8 cellular contexts compared by ENCODE assay signal in the genomic region with DNA sequence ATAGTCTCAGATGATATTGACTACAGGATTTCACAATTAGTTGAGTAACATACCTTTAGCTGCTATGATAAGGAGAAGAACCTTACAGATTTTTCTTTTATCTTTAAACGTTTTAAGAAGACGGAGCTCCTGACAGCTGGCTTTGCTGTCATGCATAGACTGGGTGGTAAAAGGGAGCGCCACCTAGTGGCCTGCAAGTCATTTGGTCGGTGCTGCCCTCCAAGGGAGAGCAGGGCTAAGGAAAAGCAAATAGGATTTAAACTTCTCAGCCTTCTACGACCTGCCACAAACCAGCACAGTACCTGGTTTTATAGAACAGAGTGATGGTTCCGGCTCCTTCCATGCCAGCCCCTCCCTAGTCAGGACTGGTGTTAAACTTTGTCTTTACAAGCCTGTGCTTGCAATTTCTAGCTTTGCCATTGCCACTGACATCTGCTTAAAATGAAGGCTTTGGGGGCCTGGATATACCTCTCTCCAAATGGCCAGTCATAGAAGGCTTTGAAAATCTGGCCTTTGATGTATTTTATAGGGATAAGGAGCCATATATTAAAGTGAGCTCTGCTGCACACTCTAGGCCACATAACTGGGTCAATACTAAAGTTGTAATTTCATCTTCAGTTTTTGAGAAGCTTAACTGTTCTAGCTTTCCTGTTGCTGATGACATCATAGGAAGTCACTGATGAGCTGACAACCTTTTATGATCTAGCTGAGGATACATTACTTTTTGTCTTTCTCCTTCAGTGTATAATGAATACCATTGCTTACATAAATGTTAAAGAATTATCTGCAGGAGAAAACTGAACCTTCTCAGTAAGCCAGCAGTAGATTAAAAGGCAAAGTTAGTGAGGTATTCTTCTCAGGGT. TPM values are rescaled to one million over a fixed set of nuclear protein-coding genes. Genes with fewer than 3 reads are reported as not detected.
DNase-seq lines count a peak whose midpoint lies in the region; ATAC-seq and TF ChIP-seq lines count a peak whose summit lies in the region.

No MANE protein-coding gene starts in this region.

- H3K4me1 Mint-ChIP-seq in GM23338 = peaks cover 12% of the 10 kb centered on the region

- H3K27me3 Mint-ChIP-seq in GM23338 (ENCODE audit: insufficient read depth, low read depth, poor library complexity) = no peaks in the 10 kb centered on the region

- H3K4me1 ChIP-seq in GM23338 (ENCODE audit: insufficient read depth) (peaks cover 3% of the 10 kb centered on the region), KMS-11 (ENCODE audit: low read depth, poor library complexity, severe bottlenecking) (no peaks in the 10 kb centered on the region), RWPE2 (ENCODE audit: insufficient read depth, poor library complexity, severe bottlenecking) (peaks cover 4% of the 10 kb centered on the region), cardiac muscle cell (ENCODE audit: low read depth) (peaks cover 28% of the 10 kb centered on the region)

- H3K4me3 ChIP-seq in GM06990 (replicated peaks; ENCODE audit: low read depth, low read length) (no peak overlapping the region), GM23338 (no peak overlapping the region), KMS-11 (IDR thresholded peaks at IDR 0.05; ENCODE audit: insufficient read depth, low read depth, low read length) (no peak overlapping the region), RWPE2 (ENCODE audit: severe bottlenecking) (no peak overlapping the region), cardiac muscle cell (no peak overlapping the region)

- H3K4me2 ChIP-seq in GM23338 = no peak overlapping the region
- no peak overlapping the region for H3K4me2 ChIP-seq in KMS-11

- H3K27ac Mint-ChIP-seq in GM23338 = no peak overlapping the region
- H3K27ac Mint-ChIP-seq in activated naive CD4-positive, alpha-beta T cell treated with anti-CD3 and anti-CD28 coated beads, Interleukin-2, amount 50 U/mL, for 72 hours = no peak overlapping the region

- H3K79me2 ChIP-seq in GM23338 (replicated peaks; ENCODE audit: insufficient read depth) (no peaks in the 10 kb centered on the region), KMS-11 (ENCODE audit: insufficient read depth, low read depth) (no peaks in the 10 kb centered on the region)

- H3K36me3 Mint-ChIP-seq in GM23338 (ENCODE audit: low read depth) = no peaks in the 10 kb centered on the region
- peaks cover 0 to 8% of the 10 kb centered on the region in 2 donors for H3K36me3 Mint-ChIP-seq in activated naive CD4-positive, alpha-beta T cell treated with anti-CD3 and anti-CD28 coated beads, Interleukin-2, amount 50 U/mL, for 72 hours

- TF ChIP-seq CTCF in GM06990 (IDR thresholded peaks at IDR 0.05; ENCODE audit: insufficient read depth, low read length, poor library complexity, severe bottlenecking) (peak; percentile 95), GM23338 (conservative IDR thresholded peaks at IDR 0.05; ENCODE audit: low read depth in 2 of 2) (peak; percentile 91 to 99), KMS-11 (conservative IDR thresholded peaks at IDR 0.05; ENCODE audit: low read depth, low read length) (peak; percentile 87), RWPE2 (IDR thresholded peaks at IDR 0.05; ENCODE audit: poor library complexity, severe bottlenecking) (peak; percentile 96), cardiac muscle cell (IDR thresholded peaks at IDR 0.05; ENCODE audit: low read depth, low read length) (peak; percentile 94)

- H2AFZ ChIP-seq in GM23338 (peak overlapping the region; percentile 86), KMS-11 (ENCODE audit: low read depth) (no peak overlapping the region)

- no peaks in the 10 kb centered on the region for H3K9me2 ChIP-seq in GM23338 (ENCODE audit: insufficient read depth)

- ATAC-seq in GM23338 (peak; percentile 89), RWPE2 (ENCODE audit: low read depth) (peak; percentile 99)
- peak; percentile 68 to 89 for ATAC-seq in activated naive CD4-positive, alpha-beta T cell treated with anti-CD3 and anti-CD28 coated beads, Interleukin-2, amount 50 U/mL, for 72 hours

- no peaks in the 10 kb centered on the region for H3F3A ChIP-seq in GM23338 (replicated peaks; ENCODE audit: low read depth)

- no peaks in the 10 kb centered on the region for H4K20me1 ChIP-seq in GM23338 (replicated peaks; ENCODE audit: insufficient read depth)
- no peaks in the 10 kb centered on the region for H4K20me1 ChIP-seq in KMS-11 (ENCODE audit: insufficient read depth)

- H3K9ac ChIP-seq in KMS-11 = no peak overlapping the region

- H3K27me3 ChIP-seq in GM06990 (replicated peaks; ENCODE audit: control insufficient read depth, insufficient read depth, low read length) (no peaks in the 10 kb centered on the region), GM23338 (ENCODE audit: insufficient read depth) (peaks cover 6% of the 10 kb centered on the region; the same call in 1 of the 2 replicates), KMS-11 (ENCODE audit: insufficient read depth, low read depth) (no peaks in the 10 kb centered on the region), RWPE2 (ENCODE audit: insufficient read depth, poor library complexity, severe bottlenecking) (no peaks in the 10 kb centered on the region), cardiac muscle cell (no peaks in the 10 kb centered on the region)

- DNase-seq in GM06990 (ENCODE audit: extremely low read depth, insufficient read length) = no peak
- peak; percentile 86 for DNase-seq in GM23338 (ENCODE audit: low spot score)
- peak; percentile 51 for DNase-seq in RWPE2 (ENCODE audit: low spot score)
- DNase-seq in activated naive CD4-positive, alpha-beta T cell treated with anti-CD3 and anti-CD28 coated beads, Interleukin-2, amount 50 U/mL, for 72 hours (ENCODE audit: low spot score in 2 of 2) = peak in 1 of 2 donors; percentile 63
- DNase-seq in cardiac muscle cell (ENCODE audit: low read depth in 1 of 2, low spot score in 1 of 2) = peak; percentile 78 to 89
- DNase-seq in pulmonary artery endothelial cell (ENCODE audit: low read depth, low spot score) = peak; percentile 70
- no peak for DNase-seq in activated gamma-delta T cell treated with Interleukin-2 at 50 U/mL for 16 hours

- H3K9me3 ChIP-seq in RWPE2 (ENCODE audit: severe bottlenecking) = no peaks in the 10 kb centered on the region
- H3K9me3 ChIP-seq in cardiac muscle cell (ENCODE audit: low read depth) = no peaks in the 10 kb centered on the region

- no peak overlapping the region for H3K4me3 Mint-ChIP-seq in GM23338

- H3K27ac ChIP-seq in GM23338 (ENCODE audit: low read depth) = no peak overlapping the region
- no peak overlapping the region for H3K27ac ChIP-seq in KMS-11
- H3K27ac ChIP-seq in RWPE2 (ENCODE audit: poor library complexity, severe bottlenecking) = no peak overlapping the region
- peak overlapping the region; percentile 15 for H3K27ac ChIP-seq in cardiac muscle cell

- H3K36me3 ChIP-seq in GM06990 (ENCODE audit: control insufficient read depth, insufficient read depth, low read length) (no peaks in the 10 kb centered on the region), GM23338 (ENCODE audit: insufficient read depth) (no peaks in the 10 kb centered on the region), KMS-11 (ENCODE audit: insufficient read depth) (no peaks in the 10 kb centered on the region), RWPE2 (ENCODE audit: low read depth) (no peaks in the 10 kb centered on the region), cardiac muscle cell (no peaks in the 10 kb centered on the region)

- no peaks in the 10 kb centered on the region for H3K9me3 Mint-ChIP-seq in GM23338
- H3K9me3 Mint-ChIP-seq in activated naive CD4-positive, alpha-beta T cell treated with anti-CD3 and anti-CD28 coated beads, Interleukin-2, amount 50 U/mL, for 72 hours = no peaks in the 10 kb centered on the region

TF ChIP-seq in GM23338, 12 proteins besides CTCF, POLR2A, EP300 and RAD21:
- TF ChIP-seq CREB1 (CRISPR knock-in tag; IDR thresholded peaks at IDR 0.05; ENCODE audit: low read depth) = no peak
- no peak for TF ChIP-seq ZNF331 (CRISPR knock-in tag; IDR thresholded peaks at IDR 0.05; ENCODE audit: low read depth)
- TF ChIP-seq, protein P1, sequence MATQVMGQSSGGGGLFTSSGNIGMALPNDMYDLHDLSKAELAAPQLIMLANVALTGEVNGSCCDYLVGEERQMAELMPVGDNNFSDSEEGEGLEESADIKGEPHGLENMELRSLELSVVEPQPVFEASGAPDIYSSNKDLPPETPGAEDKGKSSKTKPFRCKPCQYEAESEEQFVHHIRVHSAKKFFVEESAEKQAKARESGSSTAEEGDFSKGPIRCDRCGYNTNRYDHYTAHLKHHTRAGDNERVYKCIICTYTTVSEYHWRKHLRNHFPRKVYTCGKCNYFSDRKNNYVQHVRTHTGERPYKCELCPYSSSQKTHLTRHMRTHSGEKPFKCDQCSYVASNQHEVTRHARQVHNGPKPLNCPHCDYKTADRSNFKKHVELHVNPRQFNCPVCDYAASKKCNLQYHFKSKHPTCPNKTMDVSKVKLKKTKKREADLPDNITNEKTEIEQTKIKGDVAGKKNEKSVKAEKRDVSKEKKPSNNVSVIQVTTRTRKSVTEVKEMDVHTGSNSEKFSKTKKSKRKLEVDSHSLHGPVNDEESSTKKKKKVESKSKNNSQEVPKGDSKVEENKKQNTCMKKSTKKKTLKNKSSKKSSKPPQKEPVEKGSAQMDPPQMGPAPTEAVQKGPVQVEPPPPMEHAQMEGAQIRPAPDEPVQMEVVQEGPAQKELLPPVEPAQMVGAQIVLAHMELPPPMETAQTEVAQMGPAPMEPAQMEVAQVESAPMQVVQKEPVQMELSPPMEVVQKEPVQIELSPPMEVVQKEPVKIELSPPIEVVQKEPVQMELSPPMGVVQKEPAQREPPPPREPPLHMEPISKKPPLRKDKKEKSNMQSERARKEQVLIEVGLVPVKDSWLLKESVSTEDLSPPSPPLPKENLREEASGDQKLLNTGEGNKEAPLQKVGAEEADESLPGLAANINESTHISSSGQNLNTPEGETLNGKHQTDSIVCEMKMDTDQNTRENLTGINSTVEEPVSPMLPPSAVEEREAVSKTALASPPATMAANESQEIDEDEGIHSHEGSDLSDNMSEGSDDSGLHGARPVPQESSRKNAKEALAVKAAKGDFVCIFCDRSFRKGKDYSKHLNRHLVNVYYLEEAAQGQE (IDR thresholded peaks at IDR 0.05; ENCODE audit: unreplicated experiment) = no peak
- no peak for TF ChIP-seq STAT1 (IDR thresholded peaks at IDR 0.05; ENCODE audit: unreplicated experiment)
TF ChIP-seq in GM23338: peak in this region for 0.

RNA-seq across cellular contexts. Expression of a gene that starts 31.1 kb away (rescaled TPM):
- 2.0 and 5.0 TPM in 2 replicates for total RNA-seq in GM23338 (2014; rRNA removed; shearing (Covaris generic))
- 2.0 and 2.3 TPM in 2 replicates for polyA plus RNA-seq in GM23338 (2016; fragmentation: Nextera tagmentation; extraction: Ambion mirVana)
- total RNA-seq in activated naive CD4-positive, alpha-beta T cell treated with anti-CD3 and anti-CD28 coated beads, Interleukin-2, amount 50 U/mL, for 72 hours = not detected
- total RNA-seq in cardiac muscle cell = 26.5 and 63.0 TPM in 2 replicates
- polyA plus RNA-seq in cardiac muscle cell = 12.6 and 34.0 TPM in 2 replicates
- 24.1 and 26.9 TPM in 2 replicates for total RNA-seq in pulmonary artery endothelial cell

Comparison
In these comparisons a context has a peak if more than half of its experiments do, and no peak if none do; other contexts are left out.
1. DNase-seq: peak in GM23338 (single experiment), RWPE2 (single experiment), cardiac muscle cell (2 of 2) and pulmonary artery endothelial cell (single experiment); none in GM06990 (single experiment) and activated gamma-delta T cell treated with Interleukin-2 at 50 U/mL for 16 hours (single experiment).
2. Peak in every context shown above with its lines, with median percentiles within 50 percentile points of each other: CTCF ChIP-seq and ATAC-seq.